ENCODE assay signal across 8 cellular contexts in genomic region chr3:152202976-152203626, GRCh38.
DNase-seq lines count a peak whose midpoint lies in the region; ATAC-seq and TF ChIP-seq lines count a peak whose summit lies in the region.

No MANE protein-coding gene starts in this region.

- peak overlapping the region; percentile 76 for H3K4me3 Mint-ChIP-seq in activated T-cell treated with anti-CD3 and anti-CD28 coated beads, Interleukin-2, amount 50 U/mL, for 24 hours

- peaks cover 66% of the 10 kb centered on the region for H3K4me1 Mint-ChIP-seq in activated T-cell treated with anti-CD3 and anti-CD28 coated beads, Interleukin-2, amount 50 U/mL, for 24 hours (ENCODE audit: low read depth)

- no peaks in the 10 kb centered on the region for H3K36me3 Mint-ChIP-seq in activated T-cell treated with anti-CD3 and anti-CD28 coated beads, Interleukin-2, amount 50 U/mL, for 24 hours (ENCODE audit: low read depth)

- H3K4me3 ChIP-seq in esophagus squamous epithelium (peak overlapping the region in 3 of 4 donors; percentile 4 to 52 (median 23)), thoracic aorta (peak overlapping the region; percentile 70)

- H3K27me3 Mint-ChIP-seq in activated T-cell treated with anti-CD3 and anti-CD28 coated beads, Interleukin-2, amount 50 U/mL, for 24 hours = no peaks in the 10 kb centered on the region

- intact Hi-C loops in esophagus squamous epithelium (cut with DNase I) = no loop called here

- TF ChIP-seq CTCF in esophagus squamous epithelium (IDR thresholded peaks at IDR 0.05) (no peak), thoracic aorta (IDR thresholded peaks at IDR 0.05) (no peak)

- peak overlapping the region; percentile 49 to 76 (median 76) for H3K27ac ChIP-seq in esophagus squamous epithelium
- peak overlapping the region; percentile 91 to 92 for H3K27ac ChIP-seq in thoracic aorta

- H3K4me1 ChIP-seq in esophagus squamous epithelium = peaks cover 0 to 43% (median 5%) of the 10 kb centered on the region in 3 donors
- peaks cover 50 to 81% of the 10 kb centered on the region in 2 donors for H3K4me1 ChIP-seq in thoracic aorta (ENCODE audit: control insufficient read depth in 1 of 2, low read depth in 2 of 2)

- TF ChIP-seq POLR2A in esophagus squamous epithelium (IDR thresholded peaks at IDR 0.05) = no peak

- 26 to 45% methylated on average over 3 of the region's 3 CpGs for WGBS in esophagus squamous epithelium, 2 donors

- H3K27me3 ChIP-seq in esophagus squamous epithelium (no peaks in the 10 kb centered on the region), thoracic aorta (replicated peaks; ENCODE audit: insufficient read depth) (no peaks in the 10 kb centered on the region)

- ATAC-seq in thoracic aorta (ENCODE audit: insufficient number of reproducible peaks, low FRiP score, low read depth) = no peak
- ATAC-seq in HG02870 (IDR thresholded peaks at IDR 0.05; ENCODE audit: unreplicated experiment) = no peak

- H3K9me3 Mint-ChIP-seq in activated T-cell treated with anti-CD3 and anti-CD28 coated beads, Interleukin-2, amount 50 U/mL, for 24 hours = no peaks in the 10 kb centered on the region

- peak overlapping the region; percentile 90 for H3K27ac Mint-ChIP-seq in activated T-cell treated with anti-CD3 and anti-CD28 coated beads, Interleukin-2, amount 50 U/mL, for 24 hours

- H3K36me3 ChIP-seq in esophagus squamous epithelium = no peaks in the 10 kb centered on the region
- H3K36me3 ChIP-seq in thoracic aorta = no peaks in the 10 kb centered on the region

- H3K9me3 ChIP-seq in esophagus squamous epithelium = no peaks in the 10 kb centered on the region
- H3K9me3 ChIP-seq in thoracic aorta = no peaks in the 10 kb centered on the region

- DNase-seq in activated T-cell treated with anti-CD3 and anti-CD28 coated beads, Interleukin-2, amount 50 U/mL, for 24 hours = no peak
- DNase-seq in activated T-cell treated with anti-CD3 and anti-CD28 coated beads, Interleukin-2, amount 50 U/mL, for 1 hour = no peak
- DNase-seq in NCI-H146 treated with DMSO at 0.1 percent for 48 hours (lab: John Stamatoyannopoulos, UW; ENCODE audit: unreplicated experiment) = peak; percentile 84
- no peak for DNase-seq in esophagus squamous epithelium (lab: John Stamatoyannopoulos, UW)
- no peak for DNase-seq in thoracic aorta (ENCODE audit: low spot score)
- no peak for DNase-seq in ureter (ENCODE audit: low spot score)
- no peak for DNase-seq in NCI-H524 treated with DMSO at 0.1 percent for 48 hours (lab: John Stamatoyannopoulos, UW)
